24 cellular contexts compared by ENCODE assay signal in the genomic region with DNA sequence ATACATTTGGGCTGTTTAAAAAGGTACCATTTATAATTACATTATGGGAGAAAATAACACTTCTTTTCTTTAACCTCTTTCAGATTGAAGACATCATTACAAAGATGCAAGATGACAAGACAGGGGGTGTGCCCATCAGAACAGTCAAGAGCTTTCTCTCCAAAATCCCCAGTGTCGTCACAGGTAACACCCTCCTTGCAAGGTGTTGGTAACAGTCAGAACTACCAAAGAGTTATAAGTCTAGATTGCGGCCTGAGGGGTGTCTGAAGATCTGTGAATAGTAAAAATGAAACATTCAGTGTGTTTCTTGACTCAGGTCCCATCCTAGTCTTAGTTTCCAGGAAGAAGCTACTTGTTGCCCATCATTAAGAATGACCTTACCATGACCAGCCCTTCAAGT.
A peak's percentile ranks its signal among the peaks of the same experiment; 100 is the strongest.
DNase-seq lines count a peak whose midpoint lies in the region; ATAC-seq, FAIRE-seq and TF ChIP-seq lines count a peak whose summit lies in the region.
"Had no signal": no experiment of that assay in that cellular context is flagged by ENCODE, and none has a peak within 500 bp of the region (broad histone marks: within the 10 kb centered on the region; RNA-seq: fewer than 3 reads in every experiment).

No MANE protein-coding gene starts in this region.

- ATAC-seq in activated CD4-positive, alpha-beta T cell treated with anti-CD3 and anti-CD28 coated beads for 36 hours, result peak; percentile 47
- ATAC-seq in GM12878, result peak; percentile 63
- ATAC-seq in Right ventricle myocardium superior (ENCODE audit: poor library complexity), result no peak
- ATAC-seq: A549; CD8-positive, alpha-beta T cell had no signal

- H3K4me3 Mint-ChIP-seq in activated CD4-positive, alpha-beta T cell treated with anti-CD3 and anti-CD28 coated beads for 36 hours, result no peak overlapping the region
- no peak overlapping the region for H3K4me3 Mint-ChIP-seq in osteocyte (ENCODE audit: unreplicated experiment)
- H3K4me3 Mint-ChIP-seq: B cell; CD4-positive, alpha-beta T cell; CD8-positive, alpha-beta T cell had no signal

- no peak overlapping the region for H3K27ac Mint-ChIP-seq in activated CD4-positive, alpha-beta T cell treated with anti-CD3 and anti-CD28 coated beads for 36 hours
- no peak overlapping the region for H3K27ac Mint-ChIP-seq in osteocyte (ENCODE audit: unreplicated experiment)
- H3K27ac Mint-ChIP-seq: B cell; CD4-positive, alpha-beta T cell; CD8-positive, alpha-beta T cell had no signal

- H3K36me3 Mint-ChIP-seq in activated CD4-positive, alpha-beta T cell treated with anti-CD3 and anti-CD28 coated beads for 36 hours (ENCODE audit: low read depth), result no peaks in the 10 kb centered on the region
- no peaks in the 10 kb centered on the region for H3K36me3 Mint-ChIP-seq in osteocyte (ENCODE audit: unreplicated experiment)
- H3K36me3 Mint-ChIP-seq: CD8-positive, alpha-beta T cell had no signal

- H3K4me1 ChIP-seq in GM12878 (ENCODE audit: control insufficient read depth, insufficient read depth, low read length), result no peaks in the 10 kb centered on the region
- H3K4me1 ChIP-seq: A549; BLaER1 treated with 17β-estradiol and CSF1 and Interleukin-3, amounts not matched to agents 10 nM and 100 nM; Caco-2 had no signal

- FAIRE-seq in GM12878 (lab: Jason Lieb, UNC), result no peak
- FAIRE-seq: A549, D721Med, G401.6, GM12892, GM18507, GM19239 had no signal

- BruUV-seq in GM12878 (replicated peaks; lab: Mats Ljungman, UMichigan), result no TSS peak

- no peaks in the 10 kb centered on the region for H3K27me3 ChIP-seq in GM12878 (replicated peaks in 1 of 2; ENCODE audit: control insufficient read depth in 2 of 2, insufficient read depth in 2 of 2, low read length in 1 of 2)
- H3K27me3 ChIP-seq in dorsolateral prefrontal cortex, result no peaks in the 10 kb centered on the region
- H3K27me3 ChIP-seq: BLaER1 treated with 17β-estradiol and CSF1 and Interleukin-3, amounts not matched to agents 10 nM and 100 nM had no signal

- H3K36me3 ChIP-seq in GM12878 (ENCODE audit: control insufficient read depth in 2 of 2, insufficient read depth in 2 of 2, low read length in 1 of 2), result no peaks in the 10 kb centered on the region
- H3K36me3 ChIP-seq: BLaER1 treated with 17β-estradiol and CSF1 and Interleukin-3, amounts not matched to agents 10 nM and 100 nM had no signal

- intact Hi-C loops in activated CD4-positive, alpha-beta T cell treated with anti-CD3 and anti-CD28 coated beads for 36 hours (cut with DNase I, micrococcal nuclease), result no loop called here
- intact Hi-C loops in GM12878 (cut with micrococcal nuclease; ENCODE audit: unreplicated experiment), result no loop called here
- intact Hi-C loops in Right ventricle myocardium superior (cut with DNase I), result no loop called here
- intact Hi-C loops in dorsolateral prefrontal cortex (cut with DNase I), result no loop called here

- no peak for TF ChIP-seq EP300 in GM12878 (IDR thresholded peaks at IDR 0.05; ENCODE audit: borderline replicate concordance in 1 of 2, control insufficient read depth in 1 of 2, low read depth in 2 of 2, low read length in 2 of 2)

- H3K4me1 Mint-ChIP-seq in activated CD4-positive, alpha-beta T cell treated with anti-CD3 and anti-CD28 coated beads for 36 hours, result no peaks in the 10 kb centered on the region
- no peaks in the 10 kb centered on the region for H3K4me1 Mint-ChIP-seq in osteocyte (ENCODE audit: unreplicated experiment)
- H3K4me1 Mint-ChIP-seq: B cell had no signal

- DNase-seq in activated CD4-positive, alpha-beta T cell treated with anti-CD3 and anti-CD28 coated beads for 36 hours, result no peak
- DNase-seq in activated CD4-positive, alpha-beta T cell treated with anti-CD3 and anti-CD28 coated beads for 1 hour, result no peak
- peak; percentile 38 for DNase-seq in GM12865 (ENCODE audit: low read depth)
- DNase-seq in GM12878 (ENCODE audit: low read depth, low spot score), result no peak
- peak; percentile 42 for DNase-seq in osteocyte (ENCODE audit: extremely low spot score, unreplicated experiment)
- no peak for DNase-seq in occipital lobe (lab: John Stamatoyannopoulos, UW)
- DNase-seq in Right ventricle myocardium superior, result no peak
- DNase-seq in dorsolateral prefrontal cortex, result no peak
- DNase-seq: AML-193; Caco-2; Calu3; CD4-positive, alpha-beta T cell; CD8-positive, alpha-beta T cell; DMS79 treated with DMSO at 0.1 percent for 48 hours had no signal

- no peaks in the 10 kb centered on the region for H4K20me1 ChIP-seq in GM12878 (ENCODE audit: control insufficient read depth, insufficient read depth)
- H4K20me1 ChIP-seq: BLaER1 treated with 17β-estradiol and CSF1 and Interleukin-3, amounts not matched to agents 10 nM and 100 nM had no signal

- H3K9ac ChIP-seq in GM12878 (ENCODE audit: control insufficient read depth, insufficient read depth, low read length), result no peak overlapping the region
- H3K9ac ChIP-seq: BLaER1 treated with 17β-estradiol and CSF1 and Interleukin-3, amounts not matched to agents 10 nM and 100 nM had no signal

- no peak overlapping the region for H3K4me2 ChIP-seq in GM12878 (ENCODE audit: control insufficient read depth, insufficient read depth)
- H3K4me2 ChIP-seq: A549; BLaER1 treated with 17β-estradiol and CSF1 and Interleukin-3, amounts not matched to agents 10 nM and 100 nM had no signal

- H3K9me3 ChIP-seq in GM12878 (replicated peaks; ENCODE audit: control insufficient read depth, insufficient read depth, low read length), result peaks cover 2% of the 10 kb centered on the region; the same call in 1 of the 3 replicates
- H3K9me3 ChIP-seq: A549, Caco-2 had no signal

- in situ Hi-C loops in GM12878 (cut with MboI), result no loop called here

- POLR2A ChIA-PET in activated CD4-positive, alpha-beta T cell treated with anti-CD3 and anti-CD28 coated beads for 36 hours (lab: Charles Lee), result no interaction called here
- POLR2A ChIA-PET in GM12878 (lab: Charles Lee), result no interaction called here

- peaks cover 12% of the 10 kb centered on the region for H3K27me3 Mint-ChIP-seq in activated CD4-positive, alpha-beta T cell treated with anti-CD3 and anti-CD28 coated beads for 36 hours
- H3K27me3 Mint-ChIP-seq in osteocyte (ENCODE audit: unreplicated experiment), result no peaks in the 10 kb centered on the region

- WGBS in GM12878 (ENCODE audit: insufficient coverage, insufficient replicate concordance, low lambda C conversion rate, missing lambda C conversion rate), result 0% methylated on average over 2 of the region's 2 CpGs

- no peaks in the 10 kb centered on the region for H3K79me2 ChIP-seq in GM12878 (ENCODE audit: control insufficient read depth, insufficient read depth, low read length)

- H3K27ac ChIP-seq in GM12878 (ENCODE audit: control insufficient read depth, insufficient read depth) (no peak overlapping the region), dorsolateral prefrontal cortex (no peak overlapping the region)
- H3K27ac ChIP-seq: 22Rv1; A549; BLaER1 treated with 17β-estradiol and CSF1 and Interleukin-3, amounts not matched to agents 10 nM and 100 nM; C4-2B had no signal

- RAD21 ChIA-PET in GM12878 (lab: Charles Lee; ENCODE audit: unreplicated experiment), result no interaction called here

- TF ChIP-seq CTCF in GM12865 (IDR thresholded peaks at IDR 0.05; ENCODE audit: insufficient read depth, low read depth, low read length, missing control alignments) (no peak), GM12878 (IDR thresholded peaks at IDR 0.05 in 2 of 3, conservative IDR thresholded peaks at IDR 0.05 in 1 of 3; ENCODE audit: control insufficient read depth in 2 of 3, extremely low read depth in 1 of 3, insufficient read depth in 1 of 3, low read depth in 3 of 3, low read length in 3 of 3) (no peak), osteocyte (IDR thresholded peaks at IDR 0.05) (no peak), dorsolateral prefrontal cortex (IDR thresholded peaks at IDR 0.05 in 54 of 56, conservative IDR thresholded peaks at IDR 0.05 in 2 of 56; ENCODE audit: low read depth in 1 of 56, partially characterized antibody in 56 of 56) (no peak)

- TF ChIP-seq RAD21 in GM12878 (IDR thresholded peaks at IDR 0.05; ENCODE audit: insufficient read depth, low read depth, low read length), result no peak

- H3K9me3 Mint-ChIP-seq in activated CD4-positive, alpha-beta T cell treated with anti-CD3 and anti-CD28 coated beads for 36 hours (ENCODE audit: low read depth), result no peaks in the 10 kb centered on the region
- no peaks in the 10 kb centered on the region for H3K9me3 Mint-ChIP-seq in osteocyte (ENCODE audit: unreplicated experiment)
- H3K9me3 Mint-ChIP-seq: CD4-positive, alpha-beta T cell; CD8-positive, alpha-beta T cell had no signal

- SMC1A ChIA-PET in GM12878 (lab: Charles Lee; ENCODE audit: uncharacterized antibody, unreplicated experiment), result no interaction called here

- H2AFZ ChIP-seq in GM12878 (ENCODE audit: control insufficient read depth, low read depth, low read length), result no peak overlapping the region

- TF ChIP-seq POLR2A in GM12878 (IDR thresholded peaks at IDR 0.05; ENCODE audit: low read depth, low read length), result no peak

- CTCF ChIA-PET in activated CD4-positive, alpha-beta T cell treated with anti-CD3 and anti-CD28 coated beads for 36 hours (lab: Charles Lee), result no interaction called here
- CTCF ChIA-PET in GM12878 (lab: Yijun Ruan, JAX), result interaction anchor here (1.7 kb wide), 1 partner anchor 497 kb away, joined by 7 read pairs; no protein-coding TSS in a partner anchor

- H3K4me3 ChIP-seq in GM12865 (ENCODE audit: low read depth, low read length) (no peak overlapping the region), GM12878 (no peak overlapping the region), dorsolateral prefrontal cortex (no peak overlapping the region)
- H3K4me3 ChIP-seq: A549; BLaER1 treated with 17β-estradiol and CSF1 and Interleukin-3, amounts not matched to agents 10 nM and 100 nM had no signal

TF ChIP-seq in GM12878, 131 proteins besides CTCF, POLR2A, EP300 and RAD21:
- TF ChIP-seq BRCA1 (IDR thresholded peaks at IDR 0.05; ENCODE audit: low read depth, low read length) (no peak), JUNB (IDR thresholded peaks at IDR 0.05) (peak; percentile 44; the same call in 1 of the 2 replicates)

Comparison
In these comparisons a context has a peak if more than half of its experiments do, and no peak if none do; other contexts are left out.
1. DNase-seq: peak in GM12865 (single experiment) and osteocyte (single experiment); none in activated CD4-positive, alpha-beta T cell treated with anti-CD3 and anti-CD28 coated beads for 36 hours (single experiment), activated CD4-positive, alpha-beta T cell treated with anti-CD3 and anti-CD28 coated beads for 1 hour (single experiment), GM12878 (single experiment), occipital lobe (single experiment), Right ventricle myocardium superior (single experiment) and dorsolateral prefrontal cortex (0 of 10).